ENCODE assay signal across 23 cellular contexts in the genomic region with DNA sequence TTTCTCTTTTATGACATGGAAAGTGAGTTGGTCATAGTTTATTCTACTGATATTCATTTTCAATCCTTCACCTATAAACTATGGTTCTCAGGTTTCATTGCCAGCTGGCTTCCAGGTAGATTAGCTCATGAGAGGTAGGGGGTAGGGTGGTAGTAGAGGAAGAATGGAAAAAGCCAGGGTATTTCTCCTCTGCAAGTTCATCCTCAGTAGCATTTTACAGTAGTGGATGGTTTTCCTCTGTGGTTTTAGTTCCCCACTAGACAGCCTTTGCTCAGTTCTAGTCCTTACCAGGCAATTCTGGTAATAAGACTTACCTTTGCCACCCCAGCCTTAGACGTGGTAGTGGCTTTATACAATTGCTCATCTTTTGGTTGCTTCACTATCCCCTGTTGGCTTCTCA. TPM values are rescaled to one million over a fixed set of nuclear protein-coding genes. Genes with fewer than 3 reads are reported as not detected.
"Had no signal": no experiment of that assay in that cellular context is flagged by ENCODE, and none has a peak within 500 bp of the region (broad histone marks: within the 10 kb centered on the region; RNA-seq: fewer than 3 reads in every experiment).

No MANE protein-coding gene starts in this region.

- DNase-seq: activated CD4-positive, alpha-beta T cell treated with anti-CD3 and anti-CD28 coated beads, Interleukin-2, amount 50 U/mL, for 4 hours; activated CD4-positive, CD25-positive, alpha-beta regulatory T cell treated with anti-CD3 and anti-CD28 coated beads, Interleukin-2, amount 50 U/mL, for 72 hours; activated naive CD4-positive, alpha-beta T cell treated with Interleukin-2 at 50 U/mL for 16 hours; activated naive CD8-positive, alpha-beta T cell treated with anti-CD3 and anti-CD28 coated beads, Interleukin-2, amount 50 U/mL, for 24 hours; dermis blood vessel endothelial cell; head of caudate nucleus; kidney glomerular epithelial cell; mesenchymal stem cell; natural killer cell; sigmoid colon; stimulated activated CD4-positive, alpha-beta T cell treated with anti-CD3 and anti-CD28 coated beads, Interleukin-1b, Interleukin-23, amount 100 ng/mL, for 48 hours; stimulated activated naive CD8-positive, alpha-beta T cell treated with anti-CD3 and anti-CD28 coated beads, Interleukin-15, amount 100 ng/mL, for 72 hours had no signal

- ATAC-seq: activated naive CD8-positive, alpha-beta T cell treated with anti-CD3 and anti-CD28 coated beads, Interleukin-2, amount 50 U/mL, for 24 hours; activated T-helper 17 cell treated with anti-CD3 and anti-CD28 coated beads, Interleukin-2, amount 50 U/mL, for 72 hours; natural killer cell; stimulated activated naive CD8-positive, alpha-beta T cell treated with anti-CD3 and anti-CD28 coated beads, Interleukin-15, amount 100 ng/mL, for 72 hours had no signal

- H3K27ac Mint-ChIP-seq: activated naive CD8-positive, alpha-beta T cell treated with anti-CD3 and anti-CD28 coated beads, Interleukin-2, amount 50 U/mL, for 24 hours; activated T-helper 17 cell treated with anti-CD3 and anti-CD28 coated beads, Interleukin-2, amount 50 U/mL, for 72 hours; natural killer cell; stimulated activated naive CD8-positive, alpha-beta T cell treated with anti-CD3 and anti-CD28 coated beads, Interleukin-15, amount 100 ng/mL, for 72 hours; type B pancreatic cell had no signal

- H3K36me3 ChIP-seq: ascending aorta, breast epithelium, neutrophil, sigmoid colon had no signal

- FAIRE-seq: frontal cortex had no signal

- H3K4me1 Mint-ChIP-seq: activated naive CD8-positive, alpha-beta T cell treated with anti-CD3 and anti-CD28 coated beads, Interleukin-2, amount 50 U/mL, for 24 hours; activated T-helper 17 cell treated with anti-CD3 and anti-CD28 coated beads, Interleukin-2, amount 50 U/mL, for 72 hours; natural killer cell; stimulated activated naive CD8-positive, alpha-beta T cell treated with anti-CD3 and anti-CD28 coated beads, Interleukin-15, amount 100 ng/mL, for 72 hours had no signal

- H3K27me3 ChIP-seq: ascending aorta, breast epithelium, neutrophil, sigmoid colon had no signal

- H2AFZ ChIP-seq: parathyroid adenoma had no signal

- H3K4me3 ChIP-seq: ascending aorta, breast epithelium, sigmoid colon had no signal

- H3K4me1 ChIP-seq: ascending aorta, breast epithelium, parathyroid adenoma, sigmoid colon had no signal

- H3K27ac ChIP-seq: ascending aorta, breast epithelium, neutrophil, parathyroid adenoma, sigmoid colon had no signal

- H3K9me3 Mint-ChIP-seq: activated T-helper 17 cell treated with anti-CD3 and anti-CD28 coated beads, Interleukin-2, amount 50 U/mL, for 72 hours; stimulated activated naive CD8-positive, alpha-beta T cell treated with anti-CD3 and anti-CD28 coated beads, Interleukin-15, amount 100 ng/mL, for 72 hours; type B pancreatic cell had no signal

- H3K9ac ChIP-seq: parathyroid adenoma had no signal

- H3K27me3 Mint-ChIP-seq: activated naive CD8-positive, alpha-beta T cell treated with anti-CD3 and anti-CD28 coated beads, Interleukin-2, amount 50 U/mL, for 24 hours; stimulated activated naive CD8-positive, alpha-beta T cell treated with anti-CD3 and anti-CD28 coated beads, Interleukin-15, amount 100 ng/mL, for 72 hours; type B pancreatic cell had no signal

- H3K9me3 ChIP-seq: ascending aorta, breast epithelium, neutrophil, sigmoid colon had no signal

- H3K36me3 Mint-ChIP-seq: natural killer cell, type B pancreatic cell had no signal

- H3K4me3 Mint-ChIP-seq: activated naive CD8-positive, alpha-beta T cell treated with anti-CD3 and anti-CD28 coated beads, Interleukin-2, amount 50 U/mL, for 24 hours; activated T-helper 17 cell treated with anti-CD3 and anti-CD28 coated beads, Interleukin-2, amount 50 U/mL, for 72 hours; natural killer cell; stimulated activated naive CD8-positive, alpha-beta T cell treated with anti-CD3 and anti-CD28 coated beads, Interleukin-15, amount 100 ng/mL, for 72 hours; type B pancreatic cell had no signal

- H3K79me2 ChIP-seq: parathyroid adenoma had no signal

RNA-seq across cellular contexts. Expression of a gene that starts 8.9 kb away (rescaled TPM):
- total RNA-seq: activated T-helper 17 cell treated with anti-CD3 and anti-CD28 coated beads, Interleukin-2, amount 50 U/mL, for 72 hours; ascending aorta; breast epithelium; chondrocyte; dermis blood vessel endothelial cell; epithelial cell of proximal tubule; frontal cortex; liver; natural killer cell; sigmoid colon; temporal lobe had no signal
- polyA plus RNA-seq: liver, sigmoid colon had no signal
